In the genomic region with DNA sequence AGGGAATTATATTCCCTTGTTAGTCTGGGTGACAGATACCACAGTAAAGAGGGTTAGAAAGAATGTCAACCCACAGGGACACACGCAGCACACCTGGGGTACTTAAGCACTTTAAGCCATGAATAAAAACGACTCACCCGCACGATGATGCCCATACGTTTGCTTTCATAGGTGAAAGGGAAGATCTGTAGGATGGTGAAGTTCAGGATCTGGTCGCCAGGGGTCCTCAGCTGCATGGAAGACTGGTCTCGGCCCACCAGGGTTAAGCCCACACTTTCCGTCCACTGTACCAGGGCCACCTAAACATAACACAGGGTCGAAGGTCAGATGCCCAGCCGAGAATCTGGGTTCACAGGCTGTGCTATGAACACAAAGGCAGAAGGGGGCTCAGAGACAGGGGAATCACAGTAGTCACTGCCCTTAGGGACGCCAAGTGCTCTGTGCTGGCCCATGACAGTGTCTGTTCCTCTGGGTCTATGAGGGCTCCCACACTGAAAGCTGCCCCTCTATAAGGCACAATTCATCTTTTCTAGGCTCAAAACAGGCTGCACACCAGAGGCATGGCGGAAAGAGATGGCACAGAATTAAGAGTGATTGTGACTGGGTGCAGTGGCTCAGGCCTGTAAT, we compare ENCODE assay signal across 1 cellular context.
TF ChIP-seq lines count a peak whose summit lies in the region.

No MANE protein-coding gene starts in this region.

TF ChIP-seq in HepG2, 621 proteins besides CTCF, POLR2A, EP300 and RAD21 (continued from another document and continues in another):
- TF ChIP-seq, protein P1, sequence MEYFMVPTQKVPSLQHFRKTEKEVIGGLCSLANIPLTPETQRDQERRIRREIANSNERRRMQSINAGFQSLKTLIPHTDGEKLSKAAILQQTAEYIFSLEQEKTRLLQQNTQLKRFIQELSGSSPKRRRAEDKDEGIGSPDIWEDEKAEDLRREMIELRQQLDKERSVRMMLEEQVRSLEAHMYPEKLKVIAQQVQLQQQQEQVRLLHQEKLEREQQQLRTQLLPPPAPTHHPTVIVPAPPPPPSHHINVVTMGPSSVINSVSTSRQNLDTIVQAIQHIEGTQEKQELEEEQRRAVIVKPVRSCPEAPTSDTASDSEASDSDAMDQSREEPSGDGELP (IDR thresholded peaks at IDR 0.05; ENCODE audit: borderline replicate concordance, low read depth), result no peak
- TF ChIP-seq, protein P2, sequence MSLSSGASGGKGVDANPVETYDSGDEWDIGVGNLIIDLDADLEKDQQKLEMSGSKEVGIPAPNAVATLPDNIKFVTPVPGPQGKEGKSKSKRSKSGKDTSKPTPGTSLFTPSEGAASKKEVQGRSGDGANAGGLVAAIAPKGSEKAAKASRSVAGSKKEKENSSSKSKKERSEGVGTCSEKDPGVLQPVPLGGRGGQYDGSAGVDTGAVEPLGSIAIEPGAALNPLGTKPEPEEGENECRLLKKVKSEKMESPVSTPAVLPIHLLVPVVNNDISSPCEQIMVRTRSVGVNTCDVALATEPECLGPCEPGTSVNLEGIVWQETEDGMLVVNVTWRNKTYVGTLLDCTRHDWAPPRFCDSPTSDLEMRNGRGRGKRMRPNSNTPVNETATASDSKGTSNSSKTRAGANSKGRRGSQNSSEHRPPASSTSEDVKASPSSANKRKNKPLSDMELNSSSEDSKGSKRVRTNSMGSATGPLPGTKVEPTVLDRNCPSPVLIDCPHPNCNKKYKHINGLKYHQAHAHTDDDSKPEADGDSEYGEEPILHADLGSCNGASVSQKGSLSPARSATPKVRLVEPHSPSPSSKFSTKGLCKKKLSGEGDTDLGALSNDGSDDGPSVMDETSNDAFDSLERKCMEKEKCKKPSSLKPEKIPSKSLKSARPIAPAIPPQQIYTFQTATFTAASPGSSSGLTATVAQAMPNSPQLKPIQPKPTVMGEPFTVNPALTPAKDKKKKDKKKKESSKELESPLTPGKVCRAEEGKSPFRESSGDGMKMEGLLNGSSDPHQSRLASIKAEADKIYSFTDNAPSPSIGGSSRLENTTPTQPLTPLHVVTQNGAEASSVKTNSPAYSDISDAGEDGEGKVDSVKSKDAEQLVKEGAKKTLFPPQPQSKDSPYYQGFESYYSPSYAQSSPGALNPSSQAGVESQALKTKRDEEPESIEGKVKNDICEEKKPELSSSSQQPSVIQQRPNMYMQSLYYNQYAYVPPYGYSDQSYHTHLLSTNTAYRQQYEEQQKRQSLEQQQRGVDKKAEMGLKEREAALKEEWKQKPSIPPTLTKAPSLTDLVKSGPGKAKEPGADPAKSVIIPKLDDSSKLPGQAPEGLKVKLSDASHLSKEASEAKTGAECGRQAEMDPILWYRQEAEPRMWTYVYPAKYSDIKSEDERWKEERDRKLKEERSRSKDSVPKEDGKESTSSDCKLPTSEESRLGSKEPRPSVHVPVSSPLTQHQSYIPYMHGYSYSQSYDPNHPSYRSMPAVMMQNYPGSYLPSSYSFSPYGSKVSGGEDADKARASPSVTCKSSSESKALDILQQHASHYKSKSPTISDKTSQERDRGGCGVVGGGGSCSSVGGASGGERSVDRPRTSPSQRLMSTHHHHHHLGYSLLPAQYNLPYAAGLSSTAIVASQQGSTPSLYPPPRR (CRISPR knock-in tag; IDR thresholded peaks at IDR 0.05; ENCODE audit: borderline replicate concordance), result no peak
- TF ChIP-seq REL (CRISPR knock-in tag; conservative IDR thresholded peaks at IDR 0.05) (no peak), SOX6 (IDR thresholded peaks at IDR 0.05) (no peak), SOX6 (CRISPR knock-in tag; IDR thresholded peaks at IDR 0.05) (0 out of 2 replicates have a peak, but pooled peaks have one; percentile 31), SMAD9 (CRISPR knock-in tag; IDR thresholded peaks at IDR 0.05) (no peak), TP53 (CRISPR knock-in tag; conservative IDR thresholded peaks at IDR 0.05) (no peak), KLF16 (CRISPR knock-in tag; IDR thresholded peaks at IDR 0.05) (no peak), ZNF383 (CRISPR knock-in tag; IDR thresholded peaks at IDR 0.05; ENCODE audit: borderline replicate concordance) (no peak), ZNF670 (CRISPR knock-in tag; IDR thresholded peaks at IDR 0.05; ENCODE audit: borderline replicate concordance) (no peak), NR2F6 (IDR thresholded peaks at IDR 0.05) (peak; percentile 68), NR2F6 (CRISPR knock-in tag; IDR thresholded peaks at IDR 0.05) (peak; percentile 83), ZKSCAN8 (CRISPR knock-in tag; IDR thresholded peaks at IDR 0.05; ENCODE audit: borderline replicate concordance) (peak; percentile 46; the same call in 1 of the 2 replicates), AHR (CRISPR knock-in tag; IDR thresholded peaks at IDR 0.05) (no peak; the same call in 1 of the 2 replicates), PHF5A (CRISPR knock-in tag; IDR thresholded peaks at IDR 0.05; ENCODE audit: low read depth, unreplicated experiment) (no peak), DNMT1 (CRISPR knock-in tag; IDR thresholded peaks at IDR 0.05) (no peak; the same call in 1 of the 2 replicates), NR1H2 (CRISPR knock-in tag; IDR thresholded peaks at IDR 0.05; ENCODE audit: borderline replicate concordance, low read depth) (no peak), NFATC3 (CRISPR knock-in tag; IDR thresholded peaks at IDR 0.05) (no peak), SPEN (CRISPR knock-in tag; IDR thresholded peaks at IDR 0.05; ENCODE audit: low read depth) (peak; percentile 70; the same call in 1 of the 2 replicates), ZNF10 (CRISPR knock-in tag; IDR thresholded peaks at IDR 0.05; ENCODE audit: borderline replicate concordance, low read depth) (no peak), NFE2L2 (IDR thresholded peaks at IDR 0.05; ENCODE audit: low read length) (0 out of 2 replicates have a peak, but pooled peaks have one; percentile 2), SIX1 (CRISPR knock-in tag; IDR thresholded peaks at IDR 0.05; ENCODE audit: borderline replicate concordance) (no peak), ATM (IDR thresholded peaks at IDR 0.05; ENCODE audit: borderline replicate concordance) (no peak), ZFP82 (CRISPR knock-in tag; IDR thresholded peaks at IDR 0.05; ENCODE audit: borderline replicate concordance) (no peak)
- TF ChIP-seq, protein P3, sequence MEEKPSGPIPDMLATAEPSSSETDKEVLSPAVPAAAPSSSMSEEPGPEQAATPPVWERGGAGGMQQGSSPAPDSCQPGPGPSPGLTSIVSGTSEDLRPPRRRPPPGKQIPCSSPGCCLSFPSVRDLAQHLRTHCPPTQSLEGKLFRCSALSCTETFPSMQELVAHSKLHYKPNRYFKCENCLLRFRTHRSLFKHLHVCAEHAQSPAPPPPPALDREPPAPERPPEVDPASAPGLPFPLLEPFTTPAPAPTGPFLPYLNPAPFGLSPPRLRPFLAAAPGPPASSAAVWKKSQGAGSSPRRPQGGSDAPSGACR (CRISPR knock-in tag; IDR thresholded peaks at IDR 0.05), result no peak
- TF ChIP-seq, protein P4, sequence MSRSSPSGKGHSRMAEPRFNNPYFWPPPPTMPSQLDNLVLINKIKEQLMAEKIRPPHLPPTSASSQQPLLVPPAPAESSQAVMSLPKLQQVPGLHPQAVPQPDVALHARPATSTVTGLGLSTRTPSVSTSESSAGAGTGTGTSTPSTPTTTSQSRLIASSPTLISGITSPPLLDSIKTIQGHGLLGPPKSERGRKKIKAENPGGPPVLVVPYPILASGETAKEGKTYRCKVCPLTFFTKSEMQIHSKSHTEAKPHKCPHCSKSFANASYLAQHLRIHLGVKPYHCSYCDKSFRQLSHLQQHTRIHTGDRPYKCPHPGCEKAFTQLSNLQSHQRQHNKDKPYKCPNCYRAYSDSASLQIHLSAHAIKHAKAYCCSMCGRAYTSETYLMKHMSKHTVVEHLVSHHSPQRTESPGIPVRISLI (CRISPR knock-in tag; IDR thresholded peaks at IDR 0.05; ENCODE audit: borderline replicate concordance), result peak; percentile 52; the same call in 1 of the 2 replicates
- TF ChIP-seq, protein P5, sequence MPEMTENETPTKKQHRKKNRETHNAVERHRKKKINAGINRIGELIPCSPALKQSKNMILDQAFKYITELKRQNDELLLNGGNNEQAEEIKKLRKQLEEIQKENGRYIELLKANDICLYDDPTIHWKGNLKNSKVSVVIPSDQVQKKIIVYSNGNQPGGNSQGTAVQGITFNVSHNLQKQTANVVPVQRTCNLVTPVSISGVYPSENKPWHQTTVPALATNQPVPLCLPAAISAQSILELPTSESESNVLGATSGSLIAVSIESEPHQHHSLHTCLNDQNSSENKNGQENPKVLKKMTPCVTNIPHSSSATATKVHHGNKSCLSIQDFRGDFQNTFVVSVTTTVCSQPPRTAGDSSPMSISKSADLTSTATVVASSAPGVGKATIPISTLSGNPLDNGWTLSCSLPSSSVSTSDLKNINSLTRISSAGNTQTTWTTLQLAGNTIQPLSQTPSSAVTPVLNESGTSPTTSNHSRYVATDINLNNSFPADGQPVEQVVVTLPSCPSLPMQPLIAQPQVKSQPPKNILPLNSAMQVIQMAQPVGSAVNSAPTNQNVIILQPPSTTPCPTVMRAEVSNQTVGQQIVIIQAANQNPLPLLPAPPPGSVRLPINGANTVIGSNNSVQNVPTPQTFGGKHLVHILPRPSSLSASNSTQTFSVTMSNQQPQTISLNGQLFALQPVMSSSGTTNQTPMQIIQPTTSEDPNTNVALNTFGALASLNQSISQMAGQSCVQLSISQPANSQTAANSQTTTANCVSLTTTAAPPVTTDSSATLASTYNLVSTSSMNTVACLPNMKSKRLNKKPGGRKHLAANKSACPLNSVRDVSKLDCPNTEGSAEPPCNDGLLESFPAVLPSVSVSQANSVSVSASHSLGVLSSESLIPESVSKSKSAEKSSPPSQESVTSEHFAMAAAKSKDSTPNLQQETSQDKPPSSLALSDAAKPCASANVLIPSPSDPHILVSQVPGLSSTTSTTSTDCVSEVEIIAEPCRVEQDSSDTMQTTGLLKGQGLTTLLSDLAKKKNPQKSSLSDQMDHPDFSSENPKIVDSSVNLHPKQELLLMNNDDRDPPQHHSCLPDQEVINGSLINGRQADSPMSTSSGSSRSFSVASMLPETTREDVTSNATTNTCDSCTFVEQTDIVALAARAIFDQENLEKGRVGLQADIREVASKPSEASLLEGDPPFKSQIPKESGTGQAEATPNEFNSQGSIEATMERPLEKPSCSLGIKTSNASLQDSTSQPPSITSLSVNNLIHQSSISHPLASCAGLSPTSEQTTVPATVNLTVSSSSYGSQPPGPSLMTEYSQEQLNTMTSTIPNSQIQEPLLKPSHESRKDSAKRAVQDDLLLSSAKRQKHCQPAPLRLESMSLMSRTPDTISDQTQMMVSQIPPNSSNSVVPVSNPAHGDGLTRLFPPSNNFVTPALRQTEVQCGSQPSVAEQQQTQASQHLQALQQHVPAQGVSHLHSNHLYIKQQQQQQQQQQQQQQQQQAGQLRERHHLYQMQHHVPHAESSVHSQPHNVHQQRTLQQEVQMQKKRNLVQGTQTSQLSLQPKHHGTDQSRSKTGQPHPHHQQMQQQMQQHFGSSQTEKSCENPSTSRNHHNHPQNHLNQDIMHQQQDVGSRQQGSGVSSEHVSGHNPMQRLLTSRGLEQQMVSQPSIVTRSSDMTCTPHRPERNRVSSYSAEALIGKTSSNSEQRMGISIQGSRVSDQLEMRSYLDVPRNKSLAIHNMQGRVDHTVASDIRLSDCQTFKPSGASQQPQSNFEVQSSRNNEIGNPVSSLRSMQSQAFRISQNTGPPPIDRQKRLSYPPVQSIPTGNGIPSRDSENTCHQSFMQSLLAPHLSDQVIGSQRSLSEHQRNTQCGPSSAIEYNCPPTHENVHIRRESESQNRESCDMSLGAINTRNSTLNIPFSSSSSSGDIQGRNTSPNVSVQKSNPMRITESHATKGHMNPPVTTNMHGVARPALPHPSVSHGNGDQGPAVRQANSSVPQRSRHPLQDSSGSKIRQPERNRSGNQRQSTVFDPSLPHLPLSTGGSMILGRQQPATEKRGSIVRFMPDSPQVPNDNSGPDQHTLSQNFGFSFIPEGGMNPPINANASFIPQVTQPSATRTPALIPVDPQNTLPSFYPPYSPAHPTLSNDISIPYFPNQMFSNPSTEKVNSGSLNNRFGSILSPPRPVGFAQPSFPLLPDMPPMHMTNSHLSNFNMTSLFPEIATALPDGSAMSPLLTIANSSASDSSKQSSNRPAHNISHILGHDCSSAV (CRISPR knock-in tag; IDR thresholded peaks at IDR 0.05; ENCODE audit: borderline replicate concordance), result no peak
- TF ChIP-seq, protein P6, sequence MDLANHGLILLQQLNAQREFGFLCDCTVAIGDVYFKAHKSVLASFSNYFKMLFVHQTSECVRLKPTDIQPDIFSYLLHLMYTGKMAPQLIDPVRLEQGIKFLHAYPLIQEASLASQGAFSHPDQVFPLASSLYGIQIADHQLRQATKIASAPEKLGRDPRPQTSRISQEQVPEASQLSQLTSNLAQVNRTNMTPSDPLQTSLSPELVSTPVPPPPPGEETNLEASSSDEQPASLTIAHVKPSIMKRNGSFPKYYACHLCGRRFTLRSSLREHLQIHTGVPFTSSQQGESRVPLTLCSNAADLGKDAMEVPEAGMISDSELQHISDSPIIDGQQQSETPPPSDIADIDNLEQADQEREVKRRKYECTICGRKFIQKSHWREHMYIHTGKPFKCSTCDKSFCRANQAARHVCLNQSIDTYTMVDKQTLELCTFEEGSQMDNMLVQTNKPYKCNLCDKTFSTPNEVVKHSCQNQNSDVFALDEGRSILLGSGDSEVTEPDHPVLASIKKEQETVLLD (CRISPR knock-in tag; IDR thresholded peaks at IDR 0.05; ENCODE audit: low read depth), result no peak
- TF ChIP-seq, protein P7, sequence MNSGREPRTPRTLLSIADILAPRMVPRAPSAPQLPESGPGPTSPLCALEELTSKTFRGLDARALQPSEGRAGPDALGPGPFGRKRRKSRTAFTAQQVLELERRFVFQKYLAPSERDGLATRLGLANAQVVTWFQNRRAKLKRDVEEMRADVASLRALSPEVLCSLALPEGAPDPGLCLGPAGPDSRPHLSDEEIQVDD (CRISPR knock-in tag; IDR thresholded peaks at IDR 0.05; ENCODE audit: borderline replicate concordance), result no peak
- TF ChIP-seq, protein P8, sequence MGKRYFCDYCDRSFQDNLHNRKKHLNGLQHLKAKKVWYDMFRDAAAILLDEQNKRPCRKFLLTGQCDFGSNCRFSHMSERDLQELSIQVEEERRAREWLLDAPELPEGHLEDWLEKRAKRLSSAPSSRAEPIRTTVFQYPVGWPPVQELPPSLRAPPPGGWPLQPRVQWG (CRISPR knock-in tag; IDR thresholded peaks at IDR 0.05; ENCODE audit: borderline replicate concordance, low read depth), result no peak
- TF ChIP-seq, protein P9, sequence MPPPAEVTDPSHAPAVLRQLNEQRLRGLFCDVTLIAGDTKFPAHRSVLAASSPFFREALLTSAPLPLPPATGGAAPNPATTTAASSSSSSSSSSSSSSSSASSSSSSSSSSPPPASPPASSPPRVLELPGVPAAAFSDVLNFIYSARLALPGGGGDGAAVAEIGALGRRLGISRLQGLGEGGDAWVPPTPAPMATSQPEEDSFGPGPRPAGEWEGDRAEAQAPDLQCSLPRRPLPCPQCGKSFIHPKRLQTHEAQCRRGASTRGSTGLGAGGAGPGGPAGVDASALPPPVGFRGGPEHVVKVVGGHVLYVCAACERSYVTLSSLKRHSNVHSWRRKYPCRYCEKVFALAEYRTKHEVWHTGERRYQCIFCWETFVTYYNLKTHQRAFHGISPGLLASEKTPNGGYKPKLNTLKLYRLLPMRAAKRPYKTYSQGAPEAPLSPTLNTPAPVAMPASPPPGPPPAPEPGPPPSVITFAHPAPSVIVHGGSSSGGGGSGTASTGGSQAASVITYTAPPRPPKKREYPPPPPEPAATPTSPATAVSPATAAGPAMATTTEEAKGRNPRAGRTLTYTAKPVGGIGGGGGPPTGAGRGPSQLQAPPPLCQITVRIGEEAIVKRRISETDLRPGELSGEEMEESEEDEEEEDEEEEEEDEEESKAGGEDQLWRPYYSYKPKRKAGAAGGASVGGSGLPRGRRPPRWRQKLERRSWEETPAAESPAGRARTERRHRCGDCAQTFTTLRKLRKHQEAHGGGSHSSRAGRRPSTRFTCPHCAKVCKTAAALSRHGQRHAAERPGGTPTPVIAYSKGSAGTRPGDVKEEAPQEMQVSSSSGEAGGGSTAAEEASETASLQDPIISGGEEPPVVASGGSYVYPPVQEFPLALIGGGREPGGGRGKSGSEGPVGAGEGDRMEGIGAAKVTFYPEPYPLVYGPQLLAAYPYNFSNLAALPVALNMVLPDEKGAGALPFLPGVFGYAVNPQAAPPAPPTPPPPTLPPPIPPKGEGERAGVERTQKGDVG (CRISPR knock-in tag; IDR thresholded peaks at IDR 0.05; ENCODE audit: borderline replicate concordance), result 0 out of 2 replicates have a peak, but pooled peaks have one; percentile 80
